Comparison of ENCODE assay signal across 17 cellular contexts in genomic region chr3:68931406-68932149, GRCh38. TPM values are rescaled to one million over a fixed set of nuclear protein-coding genes. Genes with fewer than 3 reads are reported as not detected.
DNase-seq lines count a peak whose midpoint lies in the region; ATAC-seq and TF ChIP-seq lines count a peak whose summit lies in the region.
"Had no signal": no experiment of that assay in that cellular context is flagged by ENCODE, and none has a peak within 500 bp of the region (broad histone marks: within the 10 kb centered on the region; RNA-seq: fewer than 3 reads in every experiment).

No MANE protein-coding gene starts in this region.

- H3K36me3 ChIP-seq in WERI-Rb-1: no peaks in the 10 kb centered on the region
- H3K36me3 ChIP-seq in iPS-20b (ENCODE audit: insufficient read depth, low read depth, low read length): no peaks in the 10 kb centered on the region
- no peaks in the 10 kb centered on the region for H3K36me3 ChIP-seq in sigmoid colon

- intact Hi-C loops in sigmoid colon (cut with DNase I): no loop called here

- 5 to 11% methylated on average over 41 of the region's 41 CpGs for WGBS in sigmoid colon, 2 donors

- no peaks in the 10 kb centered on the region for H3K9me3 ChIP-seq in WERI-Rb-1 (ENCODE audit: severe bottlenecking)
- H3K9me3 ChIP-seq in iPS-20b (ENCODE audit: insufficient read depth, low read depth, low read length): no peaks in the 10 kb centered on the region
- H3K9me3 ChIP-seq in sigmoid colon: no peaks in the 10 kb centered on the region

- no peaks in the 10 kb centered on the region for H3K4me1 ChIP-seq in iPS-20b (ENCODE audit: insufficient read depth, low read length)
- peaks cover 0 to 15% (median 14%) of the 10 kb centered on the region in 4 donors for H3K4me1 ChIP-seq in sigmoid colon

- no peaks in the 10 kb centered on the region for H3K27me3 ChIP-seq in WERI-Rb-1 (ENCODE audit: insufficient read depth, low read depth, severe bottlenecking)
- H3K27me3 ChIP-seq in iPS-20b (ENCODE audit: insufficient read depth, low read length): peaks cover 54% of the 10 kb centered on the region
- peaks cover 16 to 57% (median 24%) of the 10 kb centered on the region in 3 donors for H3K27me3 ChIP-seq in sigmoid colon

- peak overlapping the region; percentile 57; the same call in 1 of the 2 replicates for H3K9ac ChIP-seq in iPS-20b (ENCODE audit: low read depth, low read length)

- TF ChIP-seq CTCF in WERI-Rb-1 (IDR thresholded peaks at IDR 0.05; ENCODE audit: low read depth, low read length) (no peak), sigmoid colon (IDR thresholded peaks at IDR 0.05) (no peak)

- TF ChIP-seq EP300 in sigmoid colon (IDR thresholded peaks at IDR 0.05): no peak

- peak overlapping the region; percentile 76 for H3K4me3 ChIP-seq in WERI-Rb-1 (ENCODE audit: low read depth, low read length)
- H3K4me3 ChIP-seq in iPS-20b (ENCODE audit: low read length): peak overlapping the region; percentile 80
- H3K4me3 ChIP-seq in sigmoid colon: peak overlapping the region in 3 of 4 donors; percentile 17 to 33 (median 30)

- DNase-seq in NCI-H524 (lab: John Stamatoyannopoulos, UW): peak; percentile 4 to 38
- no peak for DNase-seq in NCI-H524 treated with DMSO at 0.1 percent for 48 hours (lab: John Stamatoyannopoulos, UW)
- peak; percentile 46 for DNase-seq in WERI-Rb-1
- DNase-seq in sigmoid colon: no peak
- no peak for DNase-seq in NCI-H1930 (lab: John Stamatoyannopoulos, UW)
- DNase-seq in SKM-1 treated with dmso at 0.1 percent for 144 hours (lab: John Stamatoyannopoulos, UW; ENCODE audit: unreplicated experiment): no peak
- DNase-seq: 8988T; stimulated activated CD4-positive, alpha-beta T cell treated with anti-CD3 and anti-CD28 coated beads, Interleukin-1b, Interleukin-23, amount 100 ng/mL, for 48 hours; stimulated activated naive CD4-positive, alpha-beta T cell had no signal

- TF ChIP-seq POLR2A in sigmoid colon (IDR thresholded peaks at IDR 0.05): no peak

- H3K27ac ChIP-seq in WERI-Rb-1 (peak overlapping the region; percentile 25; the same call in 1 of the 2 replicates), iPS-20b (ENCODE audit: low read length) (no peak overlapping the region), sigmoid colon (no peak overlapping the region)

- ATAC-seq in GM21390 (IDR thresholded peaks at IDR 0.05; ENCODE audit: unreplicated experiment): no peak

RNA-seq across cellular contexts. Expression of gene TAFA4, which starts 0.8 kb away (rescaled TPM):
- total RNA-seq in sigmoid colon: under 1 TPM in 3 of 4 donors, not detected in 1; 0.16 to 0.55 (median 0.36) TPM
- under 1 TPM in 1 of 3 donors, not detected in 2; 0.03 TPM for polyA plus RNA-seq in sigmoid colon
- total RNA-seq: activated T-helper 1 cell treated with anti-CD3 and anti-CD28 coated beads, Interleukin-12 subunit alpha, Interleukin-12 subunit beta, Interleukin-2, Interleukin-4 antibody, amounts not matched to agents 30 ng/mL and 10 ng/mL and 1 ng/mL, durations not matched to agents 14 hours and 24 hours and 36 hours; Calu3; chondrocyte; LHCN-M2; omental fat pad; Right ventricle myocardium superior had no signal

Comparison
In these comparisons a context has a peak if more than half of its experiments do, and no peak if none do; other contexts are left out.
1. DNase-seq: peak in NCI-H524 (2 of 2) and WERI-Rb-1 (single experiment); none in NCI-H524 treated with DMSO at 0.1 percent for 48 hours (single experiment), sigmoid colon (single experiment), NCI-H1930 (0 of 2) and SKM-1 treated with dmso at 0.1 percent for 144 hours (single experiment).
2. H3K4me3 ChIP-seq: peak in every context shown above with its lines; median percentile 80 in iPS-20b; 76 in WERI-Rb-1; 30 in sigmoid colon.